Comparison of ENCODE assay signal across 8 cellular contexts in the genomic region with DNA sequence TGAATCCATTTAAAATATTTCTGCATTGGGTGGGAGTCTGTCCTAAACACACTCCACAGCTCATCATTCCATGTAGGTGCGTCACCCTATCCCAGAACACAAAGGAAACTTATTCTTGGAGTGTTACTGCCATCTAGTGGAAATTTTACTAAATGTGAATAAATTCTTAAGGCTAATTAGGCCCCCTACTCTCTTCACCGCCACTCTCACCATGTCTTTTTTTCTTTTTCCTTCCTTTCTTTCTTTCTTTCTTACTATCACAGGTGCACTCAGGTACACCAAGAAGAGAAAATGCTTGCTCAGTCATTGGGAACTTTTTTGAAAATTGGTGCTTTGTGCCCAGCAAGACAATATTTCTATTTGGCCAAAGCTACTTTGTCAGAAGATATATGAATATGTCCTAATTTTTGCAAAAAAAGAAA. TPM values are rescaled to one million over a fixed set of nuclear protein-coding genes. Genes with fewer than 3 reads are reported as not detected.
A peak's percentile ranks its signal among the peaks of the same experiment; 100 is the strongest.
DNase-seq lines count a peak whose midpoint lies in the region; ATAC-seq and TF ChIP-seq lines count a peak whose summit lies in the region.

No MANE protein-coding gene starts in this region.

- ATAC-seq in left colon = peak; percentile 55
- ATAC-seq in GM18870 (IDR thresholded peaks at IDR 0.05; ENCODE audit: unreplicated experiment) = no peak

- TF ChIP-seq CTCF in tibial nerve (IDR thresholded peaks at IDR 0.05) = peak; percentile 34 to 84 (median 52)

- no peak for TF ChIP-seq POLR2A in tibial nerve (IDR thresholded peaks at IDR 0.05)

- WGBS in tibial nerve, 2 donors = 0 to 4% methylated on average over 2 of the region's 2 CpGs

- intact Hi-C loops in left colon (cut with DNase I, micrococcal nuclease) = loop anchor here in 1 of 2 donors (5.0 to 10.0 kb wide), 2 partner anchors 908 to 1281 kb away; no protein-coding TSS in a partner anchor

- H3K27ac ChIP-seq in tibial nerve = no peak overlapping the region

- H3K27me3 ChIP-seq in tibial nerve = no peaks in the 10 kb centered on the region

- H3K4me3 ChIP-seq in tibial nerve = no peak overlapping the region

- peak in 1 of 2 donors; percentile 28 for TF ChIP-seq EP300 in tibial nerve (IDR thresholded peaks at IDR 0.05)

- peak; percentile 90 for DNase-seq in ELR (ENCODE audit: low read depth)
- DNase-seq in HPDE6-E6E7 (ENCODE audit: extremely low spot score) = peak; percentile 48
- DNase-seq in NCI-H82 (lab: John Stamatoyannopoulos, UW) = peak; percentile 90
- DNase-seq in cerebellar cortex (ENCODE audit: low spot score) = peak; percentile 66
- DNase-seq in left colon = no peak
- DNase-seq in tibial nerve (ENCODE audit: low spot score in 2 of 2) = peak in 1 of 2 donors; percentile 57
- DNase-seq in activated CD4-positive, CD25-positive, alpha-beta regulatory T cell (lab: John Stamatoyannopoulos, UW) = no peak

- no peaks in the 10 kb centered on the region for H3K9me3 ChIP-seq in tibial nerve

- H3K36me3 ChIP-seq in tibial nerve = no peaks in the 10 kb centered on the region

- peaks cover 0 to 6% (median 0%) of the 10 kb centered on the region in 4 donors for H3K4me1 ChIP-seq in tibial nerve

RNA-seq across cellular contexts. Expression of a gene that starts 26.4 kb away (rescaled TPM):
- total RNA-seq in left colon (1 to 10 TPM; 1.9 to 5.9 TPM), tibial nerve (10 to 100 TPM; 11.8 to 18.2 (median 13.4) TPM)

RNA-seq across cellular contexts. Expression of a gene that starts 36.5 kb away (rescaled TPM):
- 10 to 100 TPM; 37.2 to 43.1 TPM for total RNA-seq in left colon
- total RNA-seq in tibial nerve = under 1 TPM in 2 of 4 donors, not detected in 2; 0.21 to 0.22 TPM

Comparison
In these comparisons a context has a peak if more than half of its experiments do, and no peak if none do; other contexts are left out.
1. DNase-seq: peak in ELR (single experiment), HPDE6-E6E7 (single experiment), NCI-H82 (single experiment) and cerebellar cortex (single experiment); none in left colon (0 of 2) and activated CD4-positive, CD25-positive, alpha-beta regulatory T cell (0 of 4).
2. RNA of a gene that starts 36.5 kb away (total RNA-seq): 37.2 to 43.1 TPM in left colon; 0.21 to 0.22 TPM in tibial nerve; every median in the first group is over 10 times any median in the second.